In genomic region chr15:62278534-62278933, GRCh38 we compare ENCODE assay signal across 26 cellular contexts.
"Had no signal": no experiment of that assay in that cellular context is flagged by ENCODE, and none has a peak within 500 bp of the region (broad histone marks: within the 10 kb centered on the region; RNA-seq: fewer than 3 reads in every experiment).

No MANE protein-coding gene starts in this region.

- H3K4me3 ChIP-seq: gastroesophageal sphincter, heart right ventricle, lower lobe of right lung, psoas muscle, skin epidermis, spleen, testis, tibial artery had no signal

- H3K27ac ChIP-seq: epithelial cell of prostate, foreskin keratinocyte, gastroesophageal sphincter, heart right ventricle, lower lobe of right lung, psoas muscle, skin epidermis, spleen, testis, tibial artery had no signal

- H3K27me3 ChIP-seq: testis had no signal

- DNase-seq: effector CD8-positive, alpha-beta T cell; endodermal cell; foreskin keratinocyte; heart right ventricle; hippocampal formation; left colon; left ventricle myocardium superior; lower lobe of right lung; naive thymus-derived CD8-positive, alpha-beta T cell; nephron progenitor cell; nucleus accumbens; posterior cingulate gyrus; psoas muscle; right cardiac atrium; spleen; stimulated activated CD4-positive, alpha-beta T cell treated with anti-CD3 and anti-CD28 coated beads, Interleukin-4, amount 100 ng/mL, for 4 hours; stimulated activated naive CD8-positive, alpha-beta T cell treated with anti-CD3 and anti-CD28 coated beads, Interleukin-15, Interleukin-2, amounts not matched to agents 100 U/mL and 50 U/mL, for 24 hours; substantia nigra; testis; tibial artery had no signal

- H3K4me1 ChIP-seq: foreskin keratinocyte, gastroesophageal sphincter, heart right ventricle, lower lobe of right lung, psoas muscle, spleen, testis, tibial artery had no signal

- ATAC-seq: esophagus mucosa; foreskin keratinocyte; gastroesophageal sphincter; left colon; naive thymus-derived CD8-positive, alpha-beta T cell; right cardiac atrium; stimulated activated memory B cell treated with anti-CD40 and anti-IgM and Interleukin-4, amounts not matched to agents 10 μg/mL and 1 μg/mL and 100 μg/mL, for 72 hours; stimulated activated naive CD8-positive, alpha-beta T cell treated with anti-CD3 and anti-CD28 coated beads, Interleukin-15, Interleukin-2, amounts not matched to agents 100 U/mL and 50 U/mL, for 24 hours had no signal

- H3K9me3 ChIP-seq: gastroesophageal sphincter, heart right ventricle, lower lobe of right lung, psoas muscle, spleen, testis, tibial artery had no signal

- FAIRE-seq: colon had no signal

- H3K36me3 ChIP-seq: gastroesophageal sphincter, heart right ventricle, lower lobe of right lung, spleen, tibial artery had no signal
